In genomic region chr7:35038340-35038738, GRCh38 we compare ENCODE assay signal across 8 cellular contexts. TPM values are rescaled to one million over a fixed set of nuclear protein-coding genes. Genes with fewer than 3 reads are reported as not detected.
A peak's percentile ranks its signal among the peaks of the same experiment; 100 is the strongest.
DNase-seq lines count a peak whose midpoint lies in the region; ATAC-seq, FAIRE-seq and TF ChIP-seq lines count a peak whose summit lies in the region.

No MANE protein-coding gene starts in this region.

- peak overlapping the region; percentile 73 to 84 (median 78) for H3K4me3 Mint-ChIP-seq in T-cell

- H3K4me3 ChIP-seq in fibroblast of mammary gland (ENCODE audit: control insufficient read depth, low read depth, low read length) (peak overlapping the region; percentile 50), retinal pigment epithelial cell (ENCODE audit: low read length) (peak overlapping the region; percentile 60)

- no peak for TF ChIP-seq POLR2A in GM12891 (IDR thresholded peaks at IDR 0.05; ENCODE audit: low read depth, low read length)

- no peak for DNase-seq in GM12891 (ENCODE audit: insufficient read length, low spot score)
- no peak for DNase-seq in T-cell
- DNase-seq in fibroblast of mammary gland (ENCODE audit: low read depth): no peak
- no peak for DNase-seq in retinal pigment epithelial cell (ENCODE audit: low read depth)
- no peak for DNase-seq in AG20443 (ENCODE audit: low spot score)
- DNase-seq in GM10248 (ENCODE audit: extremely low spot score): no peak
- no peak for DNase-seq in sciatic nerve (ENCODE audit: low spot score)

- ATAC-seq in T-cell (replicated peaks in 1 of 4) (no peak), sciatic nerve (no peak), HG03039 (IDR thresholded peaks at IDR 0.05; ENCODE audit: unreplicated experiment) (no peak)

- intact Hi-C loops in sciatic nerve (cut with DNase I): no loop called here

- H3K27ac Mint-ChIP-seq in T-cell: peak overlapping the region; percentile 85 to 88

- FAIRE-seq in GM12891 (lab: Jason Lieb, UNC): peak; percentile 35

- no peaks in the 10 kb centered on the region for H3K27me3 Mint-ChIP-seq in T-cell

- no peaks in the 10 kb centered on the region for H3K36me3 Mint-ChIP-seq in T-cell

- peaks cover 26 to 31% (median 29%) of the 10 kb centered on the region in 3 donors for H3K4me1 Mint-ChIP-seq in T-cell

- POLR2A ChIA-PET in T-cell (lab: Charles Lee) (no interaction called here), GM10248 (lab: Yijun Ruan, JAX) (no interaction called here)

- H3K9me3 Mint-ChIP-seq in T-cell: no peaks in the 10 kb centered on the region

- CTCF ChIA-PET in T-cell (lab: Charles Lee) (no interaction called here), GM10248 (lab: Yijun Ruan, JAX) (interaction anchor here (1.0 to 1.4 kb wide), 2 partner anchors 482 to 586 kb away, joined by 3 read pairs; no protein-coding TSS in a partner anchor)

- TF ChIP-seq CTCF in fibroblast of mammary gland (conservative IDR thresholded peaks at IDR 0.05; ENCODE audit: control insufficient read depth, insufficient read depth, low read depth, low read length) (no peak), retinal pigment epithelial cell (conservative IDR thresholded peaks at IDR 0.05; ENCODE audit: low read depth, low read length) (no peak), GM10248 (IDR thresholded peaks at IDR 0.05; ENCODE audit: control extremely low read depth, extremely low read depth, low read depth, missing control alignments) (no peak)

TF ChIP-seq in GM12891, 5 proteins besides CTCF, POLR2A, EP300 and RAD21:
- TF ChIP-seq POLR2AphosphoS5 (IDR thresholded peaks at IDR 0.05; ENCODE audit: low read depth, low read length) (no peak), TAF1 (IDR thresholded peaks at IDR 0.05; ENCODE audit: low read depth, low read length) (no peak), POU2F2 (IDR thresholded peaks at IDR 0.05; ENCODE audit: low read depth, low read length) (no peak), SPI1 (IDR thresholded peaks at IDR 0.05; ENCODE audit: low read depth, low read length) (no peak), PAX5 (IDR thresholded peaks at IDR 0.05; ENCODE audit: insufficient read depth, low read length, severe bottlenecking) (no peak)

RNA-seq across cellular contexts. Expression of gene DPY19L1, which starts 1.1 kb away (rescaled TPM):
- 1.2 TPM for polyA plus RNA-seq in GM12891 (2012; ENCODE audit: low read depth, missing spikeins)
- total RNA-seq in T-cell (10 to 100 TPM in 3 of 5 donors, 1 to 10 TPM in 2; 6.6 to 10.5 (median 10.3) TPM), sciatic nerve (29.9 TPM)
